In genomic region chr19:42184401-42184861, GRCh38 we compare ENCODE assay signal across 1 cellular context.
TF ChIP-seq lines count a peak whose summit lies in the region.

No MANE protein-coding gene starts in this region.

TF ChIP-seq in IMR-90, 13 proteins besides CTCF, POLR2A, EP300 and RAD21:
- TF ChIP-seq MAZ (IDR thresholded peaks at IDR 0.05; ENCODE audit: borderline replicate concordance, low read depth, low read length) (peak; percentile 37), SMC3 (IDR thresholded peaks at IDR 0.05; ENCODE audit: low read depth, low read length) (peak; percentile 78), MXI1 (IDR thresholded peaks at IDR 0.05; ENCODE audit: borderline replicate concordance, low read depth, low read length) (0 out of 2 replicates have a peak, but pooled peaks have one; percentile 15), CEBPB (IDR thresholded peaks at IDR 0.05; ENCODE audit: low read depth, low read length) (no peak)
